In genomic region chr12:132724506-132725220, GRCh38 we compare ENCODE assay signal across 17 cellular contexts. TPM values are rescaled to one million over a fixed set of nuclear protein-coding genes. Genes with fewer than 3 reads are reported as not detected.
DNase-seq lines count a peak whose midpoint lies in the region; ATAC-seq and TF ChIP-seq lines count a peak whose summit lies in the region.
"Had no signal": no experiment of that assay in that cellular context is flagged by ENCODE, and none has a peak within 500 bp of the region (broad histone marks: within the 10 kb centered on the region; RNA-seq: fewer than 3 reads in every experiment).

No MANE protein-coding gene starts in this region.

- ATAC-seq in Right ventricle myocardium inferior: no peak
- ATAC-seq in heart right ventricle: no peak
- no peak for ATAC-seq in stimulated activated effector memory CD8-positive, alpha-beta T cell treated with anti-CD3 and anti-CD28 coated beads, Interleukin-12 subunit alpha, Interleukin-12 subunit beta, amount 100 ng/mL, for 72 hours
- ATAC-seq: PC-3 had no signal

- 89 to 93% methylated on average over 29 of the region's 29 CpGs for WGBS in heart right ventricle, 2 donors
- WGBS in thyroid gland, 2 donors: 92 to 96% methylated on average over 24 to 28 of the region's 29 CpGs

- DNase-seq in Right ventricle myocardium inferior (ENCODE audit: missing footprints): peak; percentile 48
- DNase-seq in heart right ventricle: no peak
- DNase-seq in NCI-H524 treated with DMSO at 0.1 percent for 48 hours (lab: John Stamatoyannopoulos, UW): peak; percentile 36
- peak; percentile 31 for DNase-seq in fibroblast of villous mesenchyme (ENCODE audit: low read depth)
- DNase-seq in stimulated activated effector memory CD8-positive, alpha-beta T cell treated with anti-CD3 and anti-CD28 coated beads, Interleukin-12 subunit alpha, Interleukin-12 subunit beta, amount 100 ng/mL, for 72 hours (ENCODE audit: low spot score in 2 of 2): no peak
- no peak for DNase-seq in pons (ENCODE audit: low spot score)
- no peak for DNase-seq in thyroid gland
- DNase-seq in effector memory CD4-positive, alpha-beta T cell: no peak
- DNase-seq: activated CD4-positive, alpha-beta T cell treated with anti-CD3 and anti-CD28 coated beads for 1 hour; activated naive CD4-positive, alpha-beta T cell; MM.1S; NCI-H2081 treated with DMSO at 0.1 percent for 48 hours; NCI-H69; PC-3; T-helper 9 cell had no signal

- peaks cover 7% of the 10 kb centered on the region for H3K4me1 Mint-ChIP-seq in stimulated activated effector memory CD8-positive, alpha-beta T cell treated with anti-CD3 and anti-CD28 coated beads, Interleukin-12 subunit alpha, Interleukin-12 subunit beta, amount 100 ng/mL, for 72 hours
- H3K4me1 Mint-ChIP-seq: neural crest cell had no signal

- no peaks in the 10 kb centered on the region for H3K9me3 ChIP-seq in heart right ventricle
- H3K9me3 ChIP-seq in thyroid gland: no peaks in the 10 kb centered on the region
- no peaks in the 10 kb centered on the region for H3K9me3 ChIP-seq in effector memory CD4-positive, alpha-beta T cell (ENCODE audit: control insufficient read depth, low read length)
- H3K9me3 ChIP-seq: breast epithelium had no signal

- peak overlapping the region; percentile 23 for H3K27ac Mint-ChIP-seq in stimulated activated effector memory CD8-positive, alpha-beta T cell treated with anti-CD3 and anti-CD28 coated beads, Interleukin-12 subunit alpha, Interleukin-12 subunit beta, amount 100 ng/mL, for 72 hours

- H3K9me3 Mint-ChIP-seq in stimulated activated effector memory CD8-positive, alpha-beta T cell treated with anti-CD3 and anti-CD28 coated beads, Interleukin-12 subunit alpha, Interleukin-12 subunit beta, amount 100 ng/mL, for 72 hours: no peaks in the 10 kb centered on the region
- H3K9me3 Mint-ChIP-seq: neural crest cell had no signal

- TF ChIP-seq CTCF in heart right ventricle (IDR thresholded peaks at IDR 0.05): no peak
- TF ChIP-seq CTCF in fibroblast of villous mesenchyme (IDR thresholded peaks at IDR 0.05; ENCODE audit: insufficient read depth, low read depth, low read length): no peak
- no peak for TF ChIP-seq CTCF in thyroid gland (IDR thresholded peaks at IDR 0.05)

- H3K27me3 ChIP-seq in heart right ventricle: no peaks in the 10 kb centered on the region
- no peaks in the 10 kb centered on the region for H3K27me3 ChIP-seq in thyroid gland
- no peaks in the 10 kb centered on the region for H3K27me3 ChIP-seq in effector memory CD4-positive, alpha-beta T cell (replicated peaks; ENCODE audit: control insufficient read depth, insufficient read depth, low read length, poor library complexity, severe bottlenecking)
- H3K27me3 ChIP-seq: breast epithelium had no signal

- H3K4me1 ChIP-seq in heart right ventricle: peaks cover 0 to 5% (median 0%) of the 10 kb centered on the region in 9 donors
- H3K4me1 ChIP-seq in thyroid gland: no peaks in the 10 kb centered on the region
- no peaks in the 10 kb centered on the region for H3K4me1 ChIP-seq in effector memory CD4-positive, alpha-beta T cell (ENCODE audit: control insufficient read depth, insufficient read depth, low read length, poor library complexity, severe bottlenecking)
- H3K4me1 ChIP-seq: breast epithelium had no signal

- H3K27ac ChIP-seq in heart right ventricle (no peak overlapping the region), thyroid gland (no peak overlapping the region)
- H3K27ac ChIP-seq in effector memory CD4-positive, alpha-beta T cell (ENCODE audit: insufficient read depth, low read length, poor library complexity, severe bottlenecking): no peak overlapping the region
- H3K27ac ChIP-seq: breast epithelium had no signal

- H3K36me3 Mint-ChIP-seq in stimulated activated effector memory CD8-positive, alpha-beta T cell treated with anti-CD3 and anti-CD28 coated beads, Interleukin-12 subunit alpha, Interleukin-12 subunit beta, amount 100 ng/mL, for 72 hours: peaks cover 100% of the 10 kb centered on the region

- intact Hi-C loops in Right ventricle myocardium inferior (cut with DNase I) (no loop called here), heart right ventricle (cut with DNase I) (no loop called here), thyroid gland (cut with DNase I) (no loop called here)

- no peak overlapping the region for H3K4me3 Mint-ChIP-seq in stimulated activated effector memory CD8-positive, alpha-beta T cell treated with anti-CD3 and anti-CD28 coated beads, Interleukin-12 subunit alpha, Interleukin-12 subunit beta, amount 100 ng/mL, for 72 hours
- H3K4me3 Mint-ChIP-seq: neural crest cell had no signal

- H3K36me3 ChIP-seq in heart right ventricle (peaks cover 0 to 97% (median 41%) of the 10 kb centered on the region in 9 donors), thyroid gland (peaks cover 60% of the 10 kb centered on the region in 2 donors)
- peaks cover 60% of the 10 kb centered on the region for H3K36me3 ChIP-seq in effector memory CD4-positive, alpha-beta T cell (ENCODE audit: control insufficient read depth, insufficient read depth, low read length)
- H3K36me3 ChIP-seq: breast epithelium had no signal

- H3K4me3 ChIP-seq in heart right ventricle (no peak overlapping the region), fibroblast of villous mesenchyme (ENCODE audit: low read depth, low read length) (no peak overlapping the region), thyroid gland (replicated peaks in 1 of 3) (no peak overlapping the region)
- no peak overlapping the region for H3K4me3 ChIP-seq in effector memory CD4-positive, alpha-beta T cell (ENCODE audit: insufficient read depth, low read depth, low read length, poor library complexity, severe bottlenecking)
- H3K4me3 ChIP-seq: breast epithelium had no signal

- no peak for TF ChIP-seq POLR2A in thyroid gland (IDR thresholded peaks at IDR 0.05)

RNA-seq across cellular contexts. Expression of gene PGAM5, which starts 14.0 kb away (rescaled TPM):
- total RNA-seq in Right ventricle myocardium inferior: 34.1 TPM
- 10 to 100 TPM; 22.7 to 37.6 (median 31.7) TPM for total RNA-seq in heart right ventricle
- polyA plus RNA-seq in heart right ventricle: 10 to 100 TPM; 17.5 to 24.9 TPM
- total RNA-seq in fibroblast of villous mesenchyme: 26.7 and 39.3 TPM in 2 replicates
- 10 to 100 TPM; 21.6 to 45.8 (median 26.0) TPM for total RNA-seq in thyroid gland

RNA-seq across cellular contexts. Expression of gene ANKLE2, which starts 37.0 kb away (rescaled TPM):
- total RNA-seq in Right ventricle myocardium inferior: 24.9 TPM
- 10 to 100 TPM; 23.5 to 39.4 (median 30.5) TPM for total RNA-seq in heart right ventricle
- 10 to 100 TPM; 17.4 to 23.1 TPM for polyA plus RNA-seq in heart right ventricle
- total RNA-seq in fibroblast of villous mesenchyme: 94.4 and 118 TPM in 2 replicates
- total RNA-seq in thyroid gland: 10 to 100 TPM; 50.7 to 70.7 (median 55.3) TPM

RNA-seq across cellular contexts. Expression of gene PXMP2, which starts 37.3 kb away (rescaled TPM):
- total RNA-seq in Right ventricle myocardium inferior (62.5 TPM), heart right ventricle (10 to 100 TPM; 29.0 to 75.6 (median 46.7) TPM), fibroblast of villous mesenchyme (10.8 and 16.4 TPM in 2 replicates), thyroid gland (10 to 100 TPM; 25.7 to 57.6 (median 38.4) TPM)
- polyA plus RNA-seq in heart right ventricle: 10 to 100 TPM; 17.7 to 62.4 TPM

RNA-seq across cellular contexts. Expression of gene POLE, which starts 37.5 kb away (rescaled TPM):
- total RNA-seq in Right ventricle myocardium inferior (12.1 TPM), heart right ventricle (10 to 100 TPM in 4 of 10 donors, 1 to 10 TPM in 6; 6.8 to 22.8 (median 8.8) TPM), fibroblast of villous mesenchyme (21.9 and 26.3 TPM in 2 replicates), thyroid gland (10 to 100 TPM; 19.2 to 28.1 (median 23.9) TPM)
- 10 to 100 TPM; 11.2 to 25.8 TPM for polyA plus RNA-seq in heart right ventricle

Comparison
In these comparisons a context has a peak if more than half of its experiments do, and no peak if none do; other contexts are left out.
1. DNase-seq: peak in Right ventricle myocardium inferior (single experiment), NCI-H524 treated with DMSO at 0.1 percent for 48 hours (single experiment) and fibroblast of villous mesenchyme (single experiment); none in heart right ventricle (0 of 2), stimulated activated effector memory CD8-positive, alpha-beta T cell treated with anti-CD3 and anti-CD28 coated beads, Interleukin-12 subunit alpha, Interleukin-12 subunit beta, amount 100 ng/mL, for 72 hours (0 of 2), pons (single experiment), thyroid gland (0 of 2) and effector memory CD4-positive, alpha-beta T cell (0 of 3).